10 cellular contexts compared by ENCODE assay signal in the genomic region with DNA sequence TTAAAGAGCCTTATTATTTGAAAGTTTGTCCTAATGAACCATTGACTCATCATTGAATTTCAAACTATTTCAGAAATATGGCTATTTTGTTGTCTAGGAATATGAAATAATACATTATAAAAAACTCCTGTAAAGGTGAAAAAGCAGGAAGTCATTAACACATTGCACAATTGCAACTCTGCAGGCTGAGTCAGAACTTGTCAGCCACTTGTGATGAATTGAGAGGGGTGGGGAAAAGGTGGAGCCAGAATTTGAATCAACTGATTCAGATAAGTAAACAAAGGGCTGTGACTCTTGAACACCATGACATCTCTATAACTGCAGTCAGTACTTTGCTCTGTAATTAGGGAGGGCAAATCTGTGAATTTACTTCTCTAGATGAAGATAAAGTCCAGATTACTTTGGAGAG. TPM values are rescaled to one million over a fixed set of nuclear protein-coding genes. Genes with fewer than 3 reads are reported as not detected.
DNase-seq lines count a peak whose midpoint lies in the region; ATAC-seq and TF ChIP-seq lines count a peak whose summit lies in the region.
"Had no signal": no experiment of that assay in that cellular context is flagged by ENCODE, and none has a peak within 500 bp of the region (broad histone marks: within the 10 kb centered on the region; RNA-seq: fewer than 3 reads in every experiment).

No MANE protein-coding gene starts in this region.

- H3K9ac ChIP-seq in liver (ENCODE audit: low read depth in 1 of 2, low read length in 2 of 2) = no peak overlapping the region

- H3K36me3 ChIP-seq in liver (ENCODE audit: control insufficient read depth in 4 of 4, insufficient read depth in 3 of 4, low read depth in 1 of 4, low read length in 3 of 4) (no peaks in the 10 kb centered on the region), gastrocnemius medialis (no peaks in the 10 kb centered on the region)

- no peak for ATAC-seq in gastrocnemius medialis
- ATAC-seq: activated naive CD8-positive, alpha-beta T cell treated with anti-CD3 and anti-CD28 coated beads, Interleukin-2, amount 50 U/mL, for 24 hours had no signal

- in situ Hi-C loops in gastrocnemius medialis (cut with MboI; ENCODE audit: low sequenced_read_pairs in 4 of 4) = no loop called here

- DNase-seq in DMS53 (lab: John Stamatoyannopoulos, UW) = peak; percentile 94
- peak; percentile 81 for DNase-seq in LHCN-M2 (ENCODE audit: low read depth)
- peak; percentile 77 to 93 for DNase-seq in SW 1271 (lab: John Stamatoyannopoulos, UW)
- no peak for DNase-seq in gastrocnemius medialis
- no peak for DNase-seq in DMS114 treated with DMSO at 0.1 percent for 48 hours (lab: John Stamatoyannopoulos, UW; ENCODE audit: unreplicated experiment)
- no peak for DNase-seq in epidermal melanocyte (ENCODE audit: insufficient read length, low spot score)
- DNase-seq in anterior cingulate cortex (lab: John Stamatoyannopoulos, UW) = no peak
- DNase-seq: activated naive CD8-positive, alpha-beta T cell treated with anti-CD3 and anti-CD28 coated beads, Interleukin-2, amount 50 U/mL, for 24 hours; NCI-H446 treated with DMSO at 0.1 percent for 48 hours had no signal

- H3K4me3 ChIP-seq in liver (ENCODE audit: low read depth in 1 of 3, low read length in 3 of 3) (no peak overlapping the region), gastrocnemius medialis (no peak overlapping the region)

- no peak for TF ChIP-seq RAD21 in liver (IDR thresholded peaks at IDR 0.05)

- intact Hi-C loops in gastrocnemius medialis (cut with DNase I; ENCODE audit: low total_unique reads) = no loop called here

- H3K27ac ChIP-seq in liver (ENCODE audit: low read depth in 1 of 2, low read length in 2 of 2) (peak overlapping the region; percentile 6 to 59), gastrocnemius medialis (no peak overlapping the region)

- TF ChIP-seq CTCF in liver (IDR thresholded peaks at IDR 0.05; ENCODE audit: low read depth, low read length, missing input control) = no peak
- no peak for TF ChIP-seq CTCF in gastrocnemius medialis (IDR thresholded peaks at IDR 0.05 in 4 of 5, conservative IDR thresholded peaks at IDR 0.05 in 1 of 5)

- peaks cover 0 to 21% (median 5%) of the 10 kb centered on the region in 4 donors for H3K4me1 ChIP-seq in liver (ENCODE audit: control insufficient read depth in 4 of 4, insufficient read depth in 4 of 4, low read length in 3 of 4)
- H3K4me1 ChIP-seq in gastrocnemius medialis = peaks cover 0 to under 1% of the 10 kb centered on the region in 2 donors

- H3K9me3 ChIP-seq in liver (ENCODE audit: control insufficient read depth in 4 of 4, low read length in 3 of 4) = no peaks in the 10 kb centered on the region
- no peaks in the 10 kb centered on the region for H3K9me3 ChIP-seq in gastrocnemius medialis

- H3K27me3 ChIP-seq in liver (ENCODE audit: control insufficient read depth in 4 of 4, insufficient read depth in 4 of 4, low read length in 3 of 4) (no peaks in the 10 kb centered on the region), gastrocnemius medialis (peaks cover 0 to 5% (median 4%) of the 10 kb centered on the region in 3 donors)

- TF ChIP-seq POLR2A in gastrocnemius medialis (IDR thresholded peaks at IDR 0.05) = no peak

TF ChIP-seq in liver, 16 proteins besides CTCF, POLR2A, EP300 and RAD21:
- peak; percentile 77 for TF ChIP-seq FOXA1 (IDR thresholded peaks at IDR 0.05)
- peak; percentile 10 to 74 for TF ChIP-seq HNF4A (conservative IDR thresholded peaks at IDR 0.05)
- TF ChIP-seq EGR1 (IDR thresholded peaks at IDR 0.05; ENCODE audit: low read depth in 2 of 2) = no peak
- TF ChIP-seq GABPA (IDR thresholded peaks at IDR 0.05 in 1 of 2, conservative IDR thresholded peaks at IDR 0.05 in 1 of 2) = peak in 1 of 2 donors; percentile 14
- TF ChIP-seq, protein P1, sequence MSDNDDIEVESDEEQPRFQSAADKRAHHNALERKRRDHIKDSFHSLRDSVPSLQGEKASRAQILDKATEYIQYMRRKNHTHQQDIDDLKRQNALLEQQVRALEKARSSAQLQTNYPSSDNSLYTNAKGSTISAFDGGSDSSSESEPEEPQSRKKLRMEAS (IDR thresholded peaks at IDR 0.05) = no peak
- TF ChIP-seq YY1 (IDR thresholded peaks at IDR 0.05) = peak; percentile 14
- peak; percentile 70 to 83 for TF ChIP-seq JUND (IDR thresholded peaks at IDR 0.05)
- peak; percentile 48 for TF ChIP-seq SP1 (IDR thresholded peaks at IDR 0.05)
- TF ChIP-seq TAF1 (conservative IDR thresholded peaks at IDR 0.05) = no peak
- no peak for TF ChIP-seq ATF3 (IDR thresholded peaks at IDR 0.05)
- TF ChIP-seq FOXA2 (IDR thresholded peaks at IDR 0.05) = peak; percentile 89
- no peak for TF ChIP-seq ZBTB33 (IDR thresholded peaks at IDR 0.05)
- no peak for TF ChIP-seq HNF4G (IDR thresholded peaks at IDR 0.05)
- no peak for TF ChIP-seq NR2F2 (IDR thresholded peaks at IDR 0.05)
- TF ChIP-seq, protein P2, sequence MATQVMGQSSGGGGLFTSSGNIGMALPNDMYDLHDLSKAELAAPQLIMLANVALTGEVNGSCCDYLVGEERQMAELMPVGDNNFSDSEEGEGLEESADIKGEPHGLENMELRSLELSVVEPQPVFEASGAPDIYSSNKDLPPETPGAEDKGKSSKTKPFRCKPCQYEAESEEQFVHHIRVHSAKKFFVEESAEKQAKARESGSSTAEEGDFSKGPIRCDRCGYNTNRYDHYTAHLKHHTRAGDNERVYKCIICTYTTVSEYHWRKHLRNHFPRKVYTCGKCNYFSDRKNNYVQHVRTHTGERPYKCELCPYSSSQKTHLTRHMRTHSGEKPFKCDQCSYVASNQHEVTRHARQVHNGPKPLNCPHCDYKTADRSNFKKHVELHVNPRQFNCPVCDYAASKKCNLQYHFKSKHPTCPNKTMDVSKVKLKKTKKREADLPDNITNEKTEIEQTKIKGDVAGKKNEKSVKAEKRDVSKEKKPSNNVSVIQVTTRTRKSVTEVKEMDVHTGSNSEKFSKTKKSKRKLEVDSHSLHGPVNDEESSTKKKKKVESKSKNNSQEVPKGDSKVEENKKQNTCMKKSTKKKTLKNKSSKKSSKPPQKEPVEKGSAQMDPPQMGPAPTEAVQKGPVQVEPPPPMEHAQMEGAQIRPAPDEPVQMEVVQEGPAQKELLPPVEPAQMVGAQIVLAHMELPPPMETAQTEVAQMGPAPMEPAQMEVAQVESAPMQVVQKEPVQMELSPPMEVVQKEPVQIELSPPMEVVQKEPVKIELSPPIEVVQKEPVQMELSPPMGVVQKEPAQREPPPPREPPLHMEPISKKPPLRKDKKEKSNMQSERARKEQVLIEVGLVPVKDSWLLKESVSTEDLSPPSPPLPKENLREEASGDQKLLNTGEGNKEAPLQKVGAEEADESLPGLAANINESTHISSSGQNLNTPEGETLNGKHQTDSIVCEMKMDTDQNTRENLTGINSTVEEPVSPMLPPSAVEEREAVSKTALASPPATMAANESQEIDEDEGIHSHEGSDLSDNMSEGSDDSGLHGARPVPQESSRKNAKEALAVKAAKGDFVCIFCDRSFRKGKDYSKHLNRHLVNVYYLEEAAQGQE (IDR thresholded peaks at IDR 0.05) = no peak
- TF ChIP-seq RXRA (IDR thresholded peaks at IDR 0.05) = peak in 1 of 2 donors; percentile 61

RNA-seq across cellular contexts. Expression of gene C6orf141, which starts 6.0 kb away (rescaled TPM):
- total RNA-seq in LHCN-M2 (2014; rRNA removed) = 4.5 and 6.5 TPM in 2 replicates
- polyA plus RNA-seq in LHCN-M2 (2012) = not detected
- under 1 TPM; 0.14 to 0.84 TPM for total RNA-seq in liver
- polyA plus RNA-seq in liver = under 1 TPM; 0.33 to 0.43 TPM
- total RNA-seq in gastrocnemius medialis = 1 to 10 TPM in 3 of 4 donors, not detected in 1; 1.0 to 7.8 (median 1.5) TPM

RNA-seq across cellular contexts. Expression of gene GLYATL3, which starts 56.7 kb away (rescaled TPM):
- total RNA-seq in LHCN-M2 (2014; rRNA removed) = not detected in 2 replicates
- polyA plus RNA-seq in LHCN-M2 (2012) = not detected
- not detected for total RNA-seq in liver
- polyA plus RNA-seq in liver = under 1 TPM in 1 of 2 donors, not detected in 1; 0.09 TPM
- not detected for total RNA-seq in gastrocnemius medialis

Comparison
In these comparisons a context has a peak if more than half of its experiments do, and no peak if none do; other contexts are left out.
1. DNase-seq: peak in DMS53 (single experiment), LHCN-M2 (single experiment) and SW 1271 (2 of 2); none in gastrocnemius medialis (0 of 2), DMS114 treated with DMSO at 0.1 percent for 48 hours (single experiment), epidermal melanocyte (single experiment) and anterior cingulate cortex (0 of 58).
2. H3K27ac ChIP-seq: peak in liver (2 of 2); none in gastrocnemius medialis (0 of 4).